25 cellular contexts compared by ENCODE assay signal in the genomic region with DNA sequence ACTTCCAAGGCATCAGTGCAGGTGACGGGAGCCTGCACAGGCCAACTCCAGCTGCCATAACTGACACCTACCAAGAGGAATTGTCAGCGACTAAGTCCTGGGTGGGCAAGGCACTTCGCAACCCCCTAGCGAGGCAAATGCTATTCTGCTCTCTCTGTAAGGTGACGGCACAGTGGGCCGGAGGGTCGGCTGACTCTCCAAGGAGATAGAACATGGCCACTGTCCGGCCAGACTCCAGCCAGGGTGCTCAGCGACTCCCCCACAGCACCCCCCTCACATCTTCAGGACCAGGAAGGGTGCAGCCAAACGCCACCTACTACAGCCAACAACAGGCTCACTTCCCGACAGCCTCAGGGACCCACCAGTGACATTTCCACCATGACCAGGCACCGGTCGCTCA.
"Had no signal": no experiment of that assay in that cellular context is flagged by ENCODE, and none has a peak within 500 bp of the region (broad histone marks: within the 10 kb centered on the region; RNA-seq: fewer than 3 reads in every experiment).

No MANE protein-coding gene starts in this region.

- H3K27me3 ChIP-seq: gastrocnemius medialis, neural progenitor cell, ovary, sigmoid colon, tibial nerve, upper lobe of right lung, uterus had no signal

- H3K9me3 Mint-ChIP-seq: effector memory CD8-positive, alpha-beta T cell; memory B cell; naive B cell; nephron; neural progenitor cell; stimulated activated memory B cell treated with anti-CD40 and anti-IgM and Interleukin-4, amounts not matched to agents 10 μg/mL and 1 μg/mL and 100 μg/mL, for 72 hours; stimulated activated naive CD8-positive, alpha-beta T cell treated with anti-CD3 and anti-CD28 coated beads, Interleukin-15, Interleukin-2, amounts not matched to agents 100 ng/mL and 50 ng/mL, for 24 hours had no signal

- H3K36me3 ChIP-seq: neural progenitor cell, ovary, uterus had no signal

- ATAC-seq: effector memory CD8-positive, alpha-beta T cell; gastrocnemius medialis; left lobe of liver; psoas muscle; right cardiac atrium; stimulated activated memory B cell treated with anti-CD40 and anti-IgM and Interleukin-4, amounts not matched to agents 10 μg/mL and 1 μg/mL and 100 μg/mL, for 72 hours had no signal

- DNase-seq: effector memory CD8-positive, alpha-beta T cell; foreskin fibroblast; gastrocnemius medialis; head of caudate nucleus; kidney; naive B cell; ovary; sigmoid colon; stimulated activated CD4-positive, alpha-beta T cell treated with anti-CD3 and anti-CD28 coated beads, Interleukin-2, amount 100 ng/mL, for 24 hours; stimulated activated CD4-positive, alpha-beta T cell treated with anti-CD3 and anti-CD28 coated beads, Interleukin-4, amount 100 ng/mL, for 24 hours; upper lobe of right lung; uterus had no signal

- H2AFZ ChIP-seq: neural progenitor cell had no signal

- H3K4me2 ChIP-seq: neural progenitor cell had no signal

- H3K4me3 Mint-ChIP-seq: nephron; neural progenitor cell; stimulated activated memory B cell treated with anti-CD40 and anti-IgM and Interleukin-4, amounts not matched to agents 10 μg/mL and 1 μg/mL and 100 μg/mL, for 72 hours; stimulated activated naive CD8-positive, alpha-beta T cell treated with anti-CD3 and anti-CD28 coated beads, Interleukin-15, Interleukin-2, amounts not matched to agents 100 ng/mL and 50 ng/mL, for 24 hours had no signal

- H3K27ac ChIP-seq: coronary artery, epithelial cell of prostate, gastrocnemius medialis, neural progenitor cell, ovary, psoas muscle, sigmoid colon, thoracic aorta, tibial nerve, upper lobe of right lung, uterus had no signal

- H3K4me3 ChIP-seq: coronary artery, gastrocnemius medialis, lung, neural progenitor cell, ovary, psoas muscle, sigmoid colon, thoracic aorta, tibial nerve, upper lobe of right lung, uterus had no signal

- H3K27me3 Mint-ChIP-seq: effector memory CD8-positive, alpha-beta T cell; memory B cell; naive B cell; stimulated activated memory B cell treated with anti-CD40 and anti-IgM and Interleukin-4, amounts not matched to agents 10 μg/mL and 1 μg/mL and 100 μg/mL, for 72 hours; stimulated activated naive CD8-positive, alpha-beta T cell treated with anti-CD3 and anti-CD28 coated beads, Interleukin-15, Interleukin-2, amounts not matched to agents 100 ng/mL and 50 ng/mL, for 24 hours had no signal

- H3K4me1 ChIP-seq: neural progenitor cell had no signal

- H3K9me3 ChIP-seq: gastrocnemius medialis, ovary, psoas muscle, sigmoid colon, thoracic aorta, tibial nerve, upper lobe of right lung, uterus had no signal

- H3K27ac Mint-ChIP-seq: memory B cell; nephron; stimulated activated memory B cell treated with anti-CD40 and anti-IgM and Interleukin-4, amounts not matched to agents 10 μg/mL and 1 μg/mL and 100 μg/mL, for 72 hours; stimulated activated naive CD8-positive, alpha-beta T cell treated with anti-CD3 and anti-CD28 coated beads, Interleukin-15, Interleukin-2, amounts not matched to agents 100 ng/mL and 50 ng/mL, for 24 hours had no signal

- H3K9ac ChIP-seq: neural progenitor cell had no signal
